In genomic region chr15:74134387-74135027, GRCh38 we compare ENCODE assay signal across 8 cellular contexts. TPM values are rescaled to one million over a fixed set of nuclear protein-coding genes. Genes with fewer than 3 reads are reported as not detected.
A peak's percentile ranks its signal among the peaks of the same experiment; 100 is the strongest.
DNase-seq lines count a peak whose midpoint lies in the region; ATAC-seq and TF ChIP-seq lines count a peak whose summit lies in the region.

No MANE protein-coding gene starts in this region.

- peaks cover 15% of the 10 kb centered on the region for H3K4me1 ChIP-seq in effector memory CD4-positive, alpha-beta T cell (ENCODE audit: control insufficient read depth, insufficient read depth, low read length, poor library complexity, severe bottlenecking)

- H3K4me3 ChIP-seq in effector memory CD4-positive, alpha-beta T cell (ENCODE audit: insufficient read depth, low read depth, low read length, poor library complexity, severe bottlenecking) = no peak overlapping the region

- CTCF ChIA-PET in RWPE1 (lab: Yijun Ruan, JAX) = interaction anchor here (0.5 to 1.5 kb wide), 13 partner anchors 9 to 881 kb away, joined by 3 to 8 read pairs (median 4); no protein-coding TSS in a partner anchor

- DNase-seq in G401 (ENCODE audit: low spot score) (peak; percentile 23), RWPE1 (ENCODE audit: low spot score) (peak; percentile 58), glomerular visceral epithelial cell (ENCODE audit: extremely low spot score) (peak; percentile 64), renal cortical epithelial cell (ENCODE audit: low read depth) (peak; percentile 27)
- DNase-seq in stimulated activated CD4-positive, alpha-beta T cell treated with anti-CD3 and anti-CD28 coated beads, Interleukin-4, amount 100 ng/mL, for 1 hour = no peak
- DNase-seq in effector memory CD4-positive, alpha-beta T cell = no peak

- POLR2A ChIA-PET in RWPE1 (lab: Yijun Ruan, JAX; ENCODE audit: low non-redundant PET) = no interaction called here

- H3K36me3 ChIP-seq in effector memory CD4-positive, alpha-beta T cell (ENCODE audit: control insufficient read depth, insufficient read depth, low read length) = no peaks in the 10 kb centered on the region

- in situ Hi-C loops in G401 (cut with HindIII; ENCODE audit: low sequenced_read_pairs) = no loop called here

- peak; percentile 58 for TF ChIP-seq CTCF in RWPE1 (conservative IDR thresholded peaks at IDR 0.05; ENCODE audit: low read depth)

- ATAC-seq in GM21786 (IDR thresholded peaks at IDR 0.05; ENCODE audit: unreplicated experiment) (no peak), HG03469 (IDR thresholded peaks at IDR 0.05; ENCODE audit: unreplicated experiment) (no peak)

- no peaks in the 10 kb centered on the region for H3K9me3 ChIP-seq in effector memory CD4-positive, alpha-beta T cell (ENCODE audit: control insufficient read depth, low read length)

- H3K27me3 ChIP-seq in effector memory CD4-positive, alpha-beta T cell (replicated peaks; ENCODE audit: control insufficient read depth, insufficient read depth, low read length, poor library complexity, severe bottlenecking) = peaks cover 34% of the 10 kb centered on the region

- H3K27ac ChIP-seq in RWPE1 = no peak overlapping the region
- H3K27ac ChIP-seq in effector memory CD4-positive, alpha-beta T cell (ENCODE audit: insufficient read depth, low read length, poor library complexity, severe bottlenecking) = no peak overlapping the region

RNA-seq across cellular contexts. Expression of gene ISLR2, which starts 4.1 kb away (rescaled TPM):
- total RNA-seq in G401 (2014; rRNA removed; shearing (Covaris generic)) = not detected in 2 replicates
- not detected in 2 replicates for total RNA-seq in renal cortical epithelial cell

RNA-seq across cellular contexts. Expression of gene ISLR, which starts 39.0 kb away (rescaled TPM):
- 3.4 and 5.7 TPM in 2 replicates for total RNA-seq in G401 (2014; rRNA removed; shearing (Covaris generic))
- total RNA-seq in renal cortical epithelial cell = 0.30 TPM in 1 of 2 replicates, not detected in the other

RNA-seq across cellular contexts. Expression of gene GOLGA6A, which starts 52.2 kb away (rescaled TPM):
- not detected in 2 replicates for total RNA-seq in G401 (2014; rRNA removed; shearing (Covaris generic))
- total RNA-seq in renal cortical epithelial cell = 0.05 TPM in 1 of 2 replicates, not detected in the other

Comparison
In these comparisons a context has a peak if more than half of its experiments do, and no peak if none do; other contexts are left out.
1. DNase-seq: peak in G401 (single experiment), RWPE1 (single experiment), glomerular visceral epithelial cell (single experiment) and renal cortical epithelial cell (single experiment); none in stimulated activated CD4-positive, alpha-beta T cell treated with anti-CD3 and anti-CD28 coated beads, Interleukin-4, amount 100 ng/mL, for 1 hour (single experiment) and effector memory CD4-positive, alpha-beta T cell (0 of 3).